Comparison of ENCODE assay signal across 17 cellular contexts in genomic region chr2:149422991-149423338, GRCh38.
DNase-seq lines count a peak whose midpoint lies in the region; ATAC-seq and TF ChIP-seq lines count a peak whose summit lies in the region.
"Had no signal": no experiment of that assay in that cellular context is flagged by ENCODE, and none has a peak within 500 bp of the region (broad histone marks: within the 10 kb centered on the region; RNA-seq: fewer than 3 reads in every experiment).

No MANE protein-coding gene starts in this region.

- no peak overlapping the region for H3K18ac ChIP-seq in mesenchymal stem cell (ENCODE audit: low read depth in 1 of 2, low read length in 2 of 2)

- H3K4me2 ChIP-seq in mesenchymal stem cell (ENCODE audit: low read length, poor library complexity, severe bottlenecking) (no peak overlapping the region), smooth muscle cell (no peak overlapping the region)

- TF ChIP-seq CTCF in HEK293 (tag by site-specific recombination; IDR thresholded peaks at IDR 0.05) (no peak), smooth muscle cell (IDR thresholded peaks at IDR 0.05; ENCODE audit: borderline replicate concordance, insufficient read depth, poor library complexity, severe bottlenecking) (no peak), left ventricle myocardium inferior (IDR thresholded peaks at IDR 0.05; ENCODE audit: borderline replicate concordance) (no peak)

- H2BK120ac ChIP-seq in mesenchymal stem cell (ENCODE audit: low read depth, low read length), result no peak overlapping the region

- no peak overlapping the region for H3K14ac ChIP-seq in mesenchymal stem cell (ENCODE audit: low read length in 2 of 2)

- peak overlapping the region; percentile 11 for H2AK5ac ChIP-seq in mesenchymal stem cell (ENCODE audit: low read length, severe bottlenecking)

- peak overlapping the region; percentile 35 for H4K8ac ChIP-seq in mesenchymal stem cell (ENCODE audit: low read length)

- intact Hi-C loops in left ventricle myocardium superior (cut with micrococcal nuclease), result no loop called here
- intact Hi-C loops in left ventricle myocardium inferior (cut with micrococcal nuclease), result no loop called here

- H3K27me3 ChIP-seq in SJCRH30, result no peaks in the 10 kb centered on the region
- no peaks in the 10 kb centered on the region for H3K27me3 ChIP-seq in mesenchymal stem cell (ENCODE audit: control insufficient read depth in 1 of 2, insufficient read depth in 1 of 2, low read length in 2 of 2)
- no peaks in the 10 kb centered on the region for H3K27me3 ChIP-seq in smooth muscle cell (ENCODE audit: low read depth)
- H3K27me3 ChIP-seq in left ventricle myocardium inferior (ENCODE audit: low read depth), result peaks cover 4% of the 10 kb centered on the region
- H3K27me3 ChIP-seq: MG63, Peyer's patch had no signal

- peak overlapping the region; percentile 59 to 61 for H2BK12ac ChIP-seq in mesenchymal stem cell (ENCODE audit: low read length in 2 of 2)

- no peak overlapping the region for H2BK5ac ChIP-seq in mesenchymal stem cell (ENCODE audit: low read depth, low read length, poor library complexity, severe bottlenecking)

- no peaks in the 10 kb centered on the region for H4K20me1 ChIP-seq in smooth muscle cell (ENCODE audit: low read depth)

- DNase-seq in SJCRH30 (no peak), mesenchymal stem cell (no peak), smooth muscle cell (lab: John Stamatoyannopoulos, UW; ENCODE audit: unreplicated experiment) (no peak), NCI-H1417 treated with DMSO at 0.1 percent for 48 hours (lab: John Stamatoyannopoulos, UW) (no peak), left ventricle myocardium superior (no peak), left ventricle myocardium inferior (no peak)
- DNase-seq: CD4-positive, CD25-positive, alpha-beta regulatory T cell; DMS79; NCI-H1092 treated with DMSO at 0.1 percent for 48 hours; NCI-H1694; NCI-H2107; NCI-H524 treated with DMSO at 0.1 percent for 48 hours; SHP77 had no signal

- H3K9ac ChIP-seq in mesenchymal stem cell (ENCODE audit: low read length) (no peak overlapping the region), smooth muscle cell (ENCODE audit: low read depth) (no peak overlapping the region)

- peak overlapping the region; percentile 80 for H4K91ac ChIP-seq in mesenchymal stem cell (ENCODE audit: low read length)

- H3K9me3 ChIP-seq in HEK293 (ENCODE audit: control insufficient read depth, insufficient read depth, low read depth, low read length) (no peaks in the 10 kb centered on the region), SJCRH30 (replicated peaks) (no peaks in the 10 kb centered on the region), mesenchymal stem cell (ENCODE audit: control insufficient read depth, low read length) (no peaks in the 10 kb centered on the region), smooth muscle cell (replicated peaks; ENCODE audit: low read depth) (no peaks in the 10 kb centered on the region), left ventricle myocardium inferior (replicated peaks) (no peaks in the 10 kb centered on the region)
- H3K9me3 ChIP-seq: MG63, Peyer's patch had no signal

- H3K27ac ChIP-seq in HEK293 (ENCODE audit: extremely low read depth, low read depth, low read length) (no peak overlapping the region), SJCRH30 (peak overlapping the region; percentile 12; the same call in 1 of the 2 replicates), mesenchymal stem cell (ENCODE audit: low read length, poor library complexity, severe bottlenecking) (no peak overlapping the region), smooth muscle cell (ENCODE audit: low read depth) (peak overlapping the region; percentile 23), left ventricle myocardium inferior (replicated peaks) (no peak overlapping the region)

- CTCF ChIA-PET in HEK293 (lab: Yijun Ruan, JAX), result interaction anchor here (1.3 to 1.7 kb wide), 3 partner anchors 110 to 405 kb away, joined by 3 to 11 read pairs (median 4); no protein-coding TSS in a partner anchor

- H3F3A ChIP-seq in smooth muscle cell (ENCODE audit: low read depth), result no peaks in the 10 kb centered on the region

- no peak overlapping the region for H2BK15ac ChIP-seq in mesenchymal stem cell (ENCODE audit: low read depth, poor library complexity, severe bottlenecking)

- no peak for ATAC-seq in left ventricle myocardium superior
- ATAC-seq: HepG2 had no signal

- peak overlapping the region in 1 of 2 experiments; percentile 22 for H3K4ac ChIP-seq in mesenchymal stem cell (ENCODE audit: low read depth in 1 of 2, low read length in 2 of 2)

- no peaks in the 10 kb centered on the region for H3K79me1 ChIP-seq in mesenchymal stem cell (replicated peaks; ENCODE audit: low read length, poor library complexity, severe bottlenecking)

- POLR2A ChIA-PET in HEK293 (lab: Yijun Ruan, JAX), result interaction anchor here (1.3 kb wide), 1 partner anchor 44 kb away, joined by 3 read pairs; no protein-coding TSS in a partner anchor

- no peaks in the 10 kb centered on the region for H3K36me3 ChIP-seq in HEK293 (ENCODE audit: control insufficient read depth in 2 of 2, insufficient read depth in 1 of 2, low read length in 2 of 2)
- no peaks in the 10 kb centered on the region for H3K36me3 ChIP-seq in SJCRH30
- H3K36me3 ChIP-seq in mesenchymal stem cell (ENCODE audit: control insufficient read depth in 1 of 2, insufficient read depth in 2 of 2, low read depth in 1 of 2, low read length in 2 of 2), result no peaks in the 10 kb centered on the region
- H3K36me3 ChIP-seq in smooth muscle cell (ENCODE audit: low read depth), result no peaks in the 10 kb centered on the region
- no peaks in the 10 kb centered on the region for H3K36me3 ChIP-seq in left ventricle myocardium inferior
- H3K36me3 ChIP-seq: MG63, Peyer's patch had no signal

- H3K4me1 ChIP-seq in HEK293 (ENCODE audit: control insufficient read depth, insufficient read depth, low read length) (no peaks in the 10 kb centered on the region), SJCRH30 (peaks cover 6% of the 10 kb centered on the region; the same call in 1 of the 2 replicates), mesenchymal stem cell (ENCODE audit: control insufficient read depth, insufficient read depth, low read depth, low read length) (peaks cover 5% of the 10 kb centered on the region), smooth muscle cell (ENCODE audit: low read depth) (no peaks in the 10 kb centered on the region), left ventricle myocardium inferior (no peaks in the 10 kb centered on the region)

- no peak overlapping the region for H3K4me3 ChIP-seq in HEK293 (ENCODE audit: low read depth, low read length)
- H3K4me3 ChIP-seq in SJCRH30, result no peak overlapping the region
- H3K4me3 ChIP-seq in mesenchymal stem cell (ENCODE audit: insufficient read depth in 1 of 2, low read depth in 1 of 2, low read length in 2 of 2), result no peak overlapping the region
- no peak overlapping the region for H3K4me3 ChIP-seq in smooth muscle cell
- H3K4me3 ChIP-seq in left ventricle myocardium inferior, result no peak overlapping the region
- H3K4me3 ChIP-seq: MG63, Peyer's patch had no signal

- H3K79me2 ChIP-seq in smooth muscle cell (ENCODE audit: low read depth), result no peaks in the 10 kb centered on the region

- H3K23ac ChIP-seq in mesenchymal stem cell (ENCODE audit: low read length in 2 of 2), result no peak overlapping the region

- H2AFZ ChIP-seq in mesenchymal stem cell (ENCODE audit: low read depth, low read length), result no peak overlapping the region
- no peak overlapping the region for H2AFZ ChIP-seq in smooth muscle cell (ENCODE audit: low read depth)

TF ChIP-seq in HEK293, 187 proteins besides CTCF, POLR2A, EP300 and RAD21:
- TF ChIP-seq YY2 (tag by site-specific recombination; IDR thresholded peaks at IDR 0.05), result no peak
- TF ChIP-seq ZFHX2 (tag by site-specific recombination; conservative IDR thresholded peaks at IDR 0.05), result 0 out of 2 replicates have a peak, but pooled peaks have one; percentile 9
- no peak for TF ChIP-seq ZNF311 (tag by site-specific recombination; IDR thresholded peaks at IDR 0.05; ENCODE audit: borderline replicate concordance)
- peak; percentile 37; the same call in 1 of the 2 replicates for TF ChIP-seq EGR2 (tag by site-specific recombination; IDR thresholded peaks at IDR 0.05; ENCODE audit: low read depth)
- TF ChIP-seq GLI4 (tag by site-specific recombination; IDR thresholded peaks at IDR 0.05), result no peak

Comparison
In these comparisons a context has a peak if more than half of its experiments do, and no peak if none do; other contexts are left out.
1. H3K27ac ChIP-seq: peak in SJCRH30 (single experiment) and smooth muscle cell (single experiment); none in HEK293 (single experiment), mesenchymal stem cell (single experiment) and left ventricle myocardium inferior (single experiment).